8 cellular contexts compared by ENCODE assay signal in genomic region chr22:45262931-45263789, GRCh38. TPM values are rescaled to one million over a fixed set of nuclear protein-coding genes. Genes with fewer than 3 reads are reported as not detected.
DNase-seq lines count a peak whose midpoint lies in the region; ATAC-seq and TF ChIP-seq lines count a peak whose summit lies in the region.

No MANE protein-coding gene starts in this region.

- DNase-seq in stimulated activated naive CD8-positive, alpha-beta T cell treated with anti-CD3 and anti-CD28 coated beads, Interleukin-15, Interleukin-2, amounts not matched to agents 100 U/mL and 50 U/mL, for 24 hours: peak; percentile 34
- DNase-seq in stimulated activated naive CD8-positive, alpha-beta T cell treated with anti-CD3 and anti-CD28 coated beads, Interleukin-15, amount 100 ng/mL, for 72 hours: no peak
- DNase-seq in Peyer's patch: peak; percentile 54 to 91 (median 88)
- DNase-seq in NCI-H1436 (lab: John Stamatoyannopoulos, UW): no peak
- DNase-seq in NCI-H226: no peak
- DNase-seq in HPDE6-E6E7 (ENCODE audit: extremely low spot score): no peak

- no peaks in the 10 kb centered on the region for H3K36me3 ChIP-seq in Peyer's patch

- H3K4me3 Mint-ChIP-seq in stimulated activated naive CD8-positive, alpha-beta T cell treated with anti-CD3 and anti-CD28 coated beads, Interleukin-15, amount 100 ng/mL, for 72 hours: no peak overlapping the region

- peaks cover 19% of the 10 kb centered on the region for H3K4me1 Mint-ChIP-seq in stimulated activated naive CD8-positive, alpha-beta T cell treated with anti-CD3 and anti-CD28 coated beads, Interleukin-15, amount 100 ng/mL, for 72 hours

- H3K27ac Mint-ChIP-seq in stimulated activated naive CD8-positive, alpha-beta T cell treated with anti-CD3 and anti-CD28 coated beads, Interleukin-15, amount 100 ng/mL, for 72 hours: no peak overlapping the region

- H3K27ac ChIP-seq in Peyer's patch (peak overlapping the region in 3 of 4 donors; percentile 13 to 61 (median 47)), layer of hippocampus (ENCODE audit: low read depth, low read length) (peak overlapping the region; percentile 30)

- H3K4me1 ChIP-seq in Peyer's patch: peaks cover 3 to 27% (median 17%) of the 10 kb centered on the region in 4 donors

- no peak for TF ChIP-seq POLR2A in Peyer's patch (IDR thresholded peaks at IDR 0.05)

- H3K9me3 Mint-ChIP-seq in stimulated activated naive CD8-positive, alpha-beta T cell treated with anti-CD3 and anti-CD28 coated beads, Interleukin-15, amount 100 ng/mL, for 72 hours: no peaks in the 10 kb centered on the region

- no peak for TF ChIP-seq CTCF in Peyer's patch (IDR thresholded peaks at IDR 0.05)

- no peaks in the 10 kb centered on the region for H3K9me3 ChIP-seq in Peyer's patch

- no peaks in the 10 kb centered on the region for H3K27me3 ChIP-seq in Peyer's patch
- H3K27me3 ChIP-seq in layer of hippocampus (ENCODE audit: control insufficient read depth, insufficient read depth, low read length): no peaks in the 10 kb centered on the region

- H3K27me3 Mint-ChIP-seq in stimulated activated naive CD8-positive, alpha-beta T cell treated with anti-CD3 and anti-CD28 coated beads, Interleukin-15, amount 100 ng/mL, for 72 hours: peaks cover 61% of the 10 kb centered on the region

- peak; percentile 53 for ATAC-seq in stimulated activated naive CD8-positive, alpha-beta T cell treated with anti-CD3 and anti-CD28 coated beads, Interleukin-15, Interleukin-2, amounts not matched to agents 100 U/mL and 50 U/mL, for 24 hours
- ATAC-seq in stimulated activated naive CD8-positive, alpha-beta T cell treated with anti-CD3 and anti-CD28 coated beads, Interleukin-15, amount 100 ng/mL, for 72 hours: no peak
- ATAC-seq in HG03045 (IDR thresholded peaks at IDR 0.05; ENCODE audit: unreplicated experiment): peak; percentile 71

- peak overlapping the region in 1 of 4 donors; percentile 29 for H3K4me3 ChIP-seq in Peyer's patch

RNA-seq across cellular contexts. Expression of gene UPK3A, which starts 21.6 kb away (rescaled TPM):
- total RNA-seq in Peyer's patch: 1 to 10 TPM in 1 of 4 donors, not detected in 3; 4.0 TPM

RNA-seq across cellular contexts. Expression of gene KIAA0930, which starts 22.5 kb away (rescaled TPM):
- total RNA-seq in Peyer's patch: 10 to 100 TPM; 21.2 to 41.3 (median 27.8) TPM

RNA-seq across cellular contexts. Expression of gene FAM118A, which starts 46.6 kb away (rescaled TPM):
- 1,000 to 10,000 TPM in 1 of 4 donors, 100 to 1,000 TPM in 1, 10 to 100 TPM in 2; 46.4 to 1,083 (median 189) TPM for total RNA-seq in Peyer's patch

Comparison
In these comparisons a context has a peak if more than half of its experiments do, and no peak if none do; other contexts are left out.
1. DNase-seq: peak in stimulated activated naive CD8-positive, alpha-beta T cell treated with anti-CD3 and anti-CD28 coated beads, Interleukin-15, Interleukin-2, amounts not matched to agents 100 U/mL and 50 U/mL, for 24 hours (single experiment) and Peyer's patch (3 of 3); none in stimulated activated naive CD8-positive, alpha-beta T cell treated with anti-CD3 and anti-CD28 coated beads, Interleukin-15, amount 100 ng/mL, for 72 hours (0 of 2), NCI-H1436 (single experiment), NCI-H226 (single experiment) and HPDE6-E6E7 (single experiment).